ENCODE assay signal across 13 cellular contexts in genomic region chr5:4563400-4563799, GRCh38.
DNase-seq lines count a peak whose midpoint lies in the region; ATAC-seq and TF ChIP-seq lines count a peak whose summit lies in the region.
"Had no signal": no experiment of that assay in that cellular context is flagged by ENCODE, and none has a peak within 500 bp of the region (broad histone marks: within the 10 kb centered on the region; RNA-seq: fewer than 3 reads in every experiment).

No MANE protein-coding gene starts in this region.

- H3K9me3 ChIP-seq in DND-41 (ENCODE audit: insufficient read depth, low read length, severe bottlenecking) (peaks cover 22% of the 10 kb centered on the region), hepatocyte (ENCODE audit: low read depth) (peaks cover 6% of the 10 kb centered on the region)

- H3K36me3 ChIP-seq in DND-41 (ENCODE audit: insufficient read depth, low read length) (no peaks in the 10 kb centered on the region; the same call in 1 of the 2 replicates), hepatocyte (replicated peaks; ENCODE audit: insufficient read depth, low read depth) (no peaks in the 10 kb centered on the region)
- H3K36me3 ChIP-seq: ascending aorta, upper lobe of right lung had no signal

- H3K79me2 ChIP-seq in DND-41 (ENCODE audit: insufficient read depth, low read length) (no peaks in the 10 kb centered on the region), hepatocyte (no peaks in the 10 kb centered on the region)

- peak overlapping the region; percentile 7; the same call in 1 of the 2 replicates for H3K9ac ChIP-seq in DND-41 (ENCODE audit: low read depth, low read length)

- peak overlapping the region; percentile 69 for H3K27ac ChIP-seq in DND-41 (ENCODE audit: low read length)
- no peak overlapping the region for H3K27ac ChIP-seq in hepatocyte
- H3K27ac ChIP-seq: ascending aorta, upper lobe of right lung had no signal

- H3K4me3 ChIP-seq in DND-41 (ENCODE audit: low read depth in 1 of 2, low read length in 2 of 2) = no peak overlapping the region
- no peak overlapping the region for H3K4me3 ChIP-seq in hepatocyte
- H3K4me3 ChIP-seq: ascending aorta, upper lobe of right lung had no signal

- peak; percentile 88 for ATAC-seq in DND-41 (ENCODE audit: insufficient read depth, low read depth)
- ATAC-seq in stimulated activated naive CD8-positive, alpha-beta T cell treated with anti-CD3 and anti-CD28 coated beads, Interleukin-15, Interleukin-2, amounts not matched to agents 100 U/mL and 50 U/mL, for 24 hours = no peak
- ATAC-seq in HG02981 (IDR thresholded peaks at IDR 0.05; ENCODE audit: unreplicated experiment) = no peak
- ATAC-seq in GM18861 (IDR thresholded peaks at IDR 0.05; ENCODE audit: unreplicated experiment) = no peak
- ATAC-seq: activated CD8-positive, alpha-beta memory T cell treated with anti-CD3 and anti-CD28 coated beads, Interleukin-2, amount 10 ng/mL, durations not matched to agents 7 days and 5 days; upper lobe of right lung had no signal

- H3K4me2 ChIP-seq in DND-41 (ENCODE audit: insufficient read depth, low read length) (peak overlapping the region; percentile 27; the same call in 1 of the 2 replicates), hepatocyte (no peak overlapping the region)

- H3K27me3 ChIP-seq in DND-41 (ENCODE audit: insufficient read depth, low read length, poor library complexity) (no peaks in the 10 kb centered on the region), hepatocyte (no peaks in the 10 kb centered on the region)
- H3K27me3 ChIP-seq: ascending aorta, upper lobe of right lung had no signal

- WGBS in hepatocyte (ENCODE audit: low lambda C conversion rate, missing lambda C conversion rate) = 38% methylated on average over 4 of the region's 4 CpGs

- DNase-seq in DND-41 = peak; percentile 73
- peak; percentile 54 for DNase-seq in NAMALWA (ENCODE audit: low spot score)
- DNase-seq in SK-N-DZ (ENCODE audit: low spot score) = peak; percentile 25
- peak; percentile 16 for DNase-seq in hepatocyte (ENCODE audit: low spot score)
- no peak for DNase-seq in stimulated activated naive CD8-positive, alpha-beta T cell treated with anti-CD3 and anti-CD28 coated beads, Interleukin-15, Interleukin-2, amounts not matched to agents 100 U/mL and 50 U/mL, for 24 hours
- no peak for DNase-seq in Kasumi-1 (lab: John Stamatoyannopoulos, UW)
- DNase-seq: activated CD8-positive, alpha-beta memory T cell treated with anti-CD3 and anti-CD28 coated beads, Interleukin-2, amount 10 ng/mL, durations not matched to agents 7 days and 5 days; foreskin fibroblast; NCI-H1694 treated with DMSO at 0.1 percent for 48 hours; upper lobe of right lung had no signal

- TF ChIP-seq CTCF in DND-41 (IDR thresholded peaks at IDR 0.05; ENCODE audit: borderline replicate concordance, extremely low read depth, low read length, poor library complexity, severe bottlenecking) = peak; percentile 88
- TF ChIP-seq CTCF in hepatocyte (IDR thresholded peaks at IDR 0.05; ENCODE audit: poor library complexity) = peak; percentile 31

- H2AFZ ChIP-seq in DND-41 (ENCODE audit: low read depth, low read length) (peak overlapping the region; percentile 14), hepatocyte (no peak overlapping the region)

- no peaks in the 10 kb centered on the region for H4K20me1 ChIP-seq in DND-41 (ENCODE audit: insufficient read depth, low read length)
- H4K20me1 ChIP-seq in hepatocyte (ENCODE audit: insufficient read depth, poor library complexity, severe bottlenecking) = no peaks in the 10 kb centered on the region

- H3K4me1 ChIP-seq in DND-41 (ENCODE audit: insufficient read depth, low read length) (peaks cover 19% of the 10 kb centered on the region), hepatocyte (ENCODE audit: insufficient read depth) (no peaks in the 10 kb centered on the region)
- H3K4me1 ChIP-seq: ascending aorta, upper lobe of right lung had no signal

- no peaks in the 10 kb centered on the region for H3K9me2 ChIP-seq in hepatocyte (replicated peaks; ENCODE audit: insufficient read depth)

Comparison
In these comparisons a context has a peak if more than half of its experiments do, and no peak if none do; other contexts are left out.
1. DNase-seq: peak in DND-41 (single experiment), NAMALWA (single experiment), SK-N-DZ (single experiment) and hepatocyte (single experiment); none in stimulated activated naive CD8-positive, alpha-beta T cell treated with anti-CD3 and anti-CD28 coated beads, Interleukin-15, Interleukin-2, amounts not matched to agents 100 U/mL and 50 U/mL, for 24 hours (single experiment) and Kasumi-1 (0 of 2).